ENCODE assay signal across 27 cellular contexts in genomic region chr9:22031664-22032411, GRCh38. TPM values are rescaled to one million over a fixed set of nuclear protein-coding genes. Genes with fewer than 3 reads are reported as not detected.
DNase-seq lines count a peak whose midpoint lies in the region; ATAC-seq and TF ChIP-seq lines count a peak whose summit lies in the region.
"Had no signal": no experiment of that assay in that cellular context is flagged by ENCODE, and none has a peak within 500 bp of the region (broad histone marks: within the 10 kb centered on the region; RNA-seq: fewer than 3 reads in every experiment).

No MANE protein-coding gene starts in this region.

- H4K20me1 ChIP-seq in KMS-11 (ENCODE audit: insufficient read depth): no peaks in the 10 kb centered on the region

- ATAC-seq in lower lobe of right lung: peak; percentile 13 to 42
- no peak for ATAC-seq in GM21717 (IDR thresholded peaks at IDR 0.05; ENCODE audit: unreplicated experiment)
- no peak for ATAC-seq in HG02884 (IDR thresholded peaks at IDR 0.05; ENCODE audit: unreplicated experiment)
- ATAC-seq in HG03045 (IDR thresholded peaks at IDR 0.05; ENCODE audit: unreplicated experiment): no peak
- ATAC-seq: effector memory CD8-positive, alpha-beta T cell; K562; left ventricle myocardium superior had no signal

- H3K9ac ChIP-seq in KMS-11: peak overlapping the region; percentile 9; the same call in 1 of the 2 replicates
- H3K9ac ChIP-seq: neural progenitor cell, parathyroid adenoma had no signal

- TF ChIP-seq CTCF in KMS-11 (conservative IDR thresholded peaks at IDR 0.05; ENCODE audit: low read depth, low read length): no peak
- no peak for TF ChIP-seq CTCF in lower lobe of right lung (IDR thresholded peaks at IDR 0.05)

- peak overlapping the region; percentile 11; the same call in 1 of the 2 replicates for H2AFZ ChIP-seq in KMS-11 (ENCODE audit: low read depth)
- H2AFZ ChIP-seq: neural progenitor cell, parathyroid adenoma had no signal

- peaks cover 97% of the 10 kb centered on the region for H3K4me1 ChIP-seq in KMS-11 (ENCODE audit: low read depth, poor library complexity, severe bottlenecking)
- peaks cover 9% of the 10 kb centered on the region for H3K4me1 ChIP-seq in lower lobe of right lung
- H3K4me1 ChIP-seq: neural progenitor cell, parathyroid adenoma, right atrium auricular region had no signal

- no peaks in the 10 kb centered on the region for H3K9me3 ChIP-seq in lower lobe of right lung
- H3K9me3 ChIP-seq: right atrium auricular region, stomach, vagina had no signal

- no peaks in the 10 kb centered on the region for H3K27me3 ChIP-seq in KMS-11 (ENCODE audit: insufficient read depth, low read depth)
- no peaks in the 10 kb centered on the region for H3K27me3 ChIP-seq in lower lobe of right lung (ENCODE audit: low read depth)
- H3K27me3 ChIP-seq: neural progenitor cell, right atrium auricular region, vagina had no signal

- H3K4me2 ChIP-seq in KMS-11: peak overlapping the region; percentile 84
- H3K4me2 ChIP-seq: neural progenitor cell had no signal

- H3K4me3 ChIP-seq in KMS-11 (IDR thresholded peaks at IDR 0.05; ENCODE audit: insufficient read depth, low read depth, low read length): no peak overlapping the region
- no peak overlapping the region for H3K4me3 ChIP-seq in lower lobe of right lung
- H3K4me3 ChIP-seq: K562, neural progenitor cell, right atrium auricular region, stomach, vagina had no signal

- H3K36me3 ChIP-seq in KMS-11 (ENCODE audit: insufficient read depth): no peaks in the 10 kb centered on the region
- no peaks in the 10 kb centered on the region for H3K36me3 ChIP-seq in lower lobe of right lung
- H3K36me3 ChIP-seq: neural progenitor cell, right atrium auricular region, stomach, vagina had no signal

- intact Hi-C loops in lower lobe of right lung (cut with DNase I): no loop called here

- H3K27ac ChIP-seq in KMS-11: peak overlapping the region; percentile 60
- H3K27ac ChIP-seq in lower lobe of right lung: no peak overlapping the region
- H3K27ac ChIP-seq: neural progenitor cell, parathyroid adenoma, right atrium auricular region, stomach, vagina had no signal

- in situ Hi-C loops in ACHN (cut with HindIII; ENCODE audit: low pct_ligation_motif_present, low pct_unique_long_range_greater_than_20kb, low sequenced_read_pairs): no loop called here

- DNase-seq in ELR (ENCODE audit: low read depth) (peak; percentile 68), SKM-1 treated with dmso at 0.1 percent for 144 hours (lab: John Stamatoyannopoulos, UW; ENCODE audit: unreplicated experiment) (peak; percentile 25), lower lobe of right lung (no peak), ACHN (no peak)
- DNase-seq: activated naive CD4-positive, alpha-beta T cell; activated T-cell treated with anti-CD3 and anti-CD28 coated beads, Interleukin-2, amount 50 U/mL, for 48 hours; caudate nucleus; effector memory CD8-positive, alpha-beta T cell; left ventricle myocardium superior; MM.1S; NCI-H1436 treated with DMSO at 0.1 percent for 48 hours; NCI-H748 treated with DMSO at 0.1 percent for 48 hours; small intestine; stimulated activated CD4-positive, alpha-beta T cell treated with anti-CD3 and anti-CD28 coated beads, Interleukin-2, amount 100 ng/mL, for 24 hours; stimulated activated CD8-positive, alpha-beta memory T cell treated with anti-CD3 and anti-CD28 coated beads, Interleukin-4, amount 100 ng/mL, for 48 hours; stomach had no signal

- no peaks in the 10 kb centered on the region for H3K79me2 ChIP-seq in KMS-11 (ENCODE audit: insufficient read depth, low read depth)
- H3K79me2 ChIP-seq: parathyroid adenoma had no signal

RNA-seq across cellular contexts. Expression of gene CDKN2B, which starts 22.7 kb away (rescaled TPM):
- total RNA-seq in lower lobe of right lung: 17.9 TPM
- total RNA-seq: HT1080, K562, SK-MEL-5 had no signal

RNA-seq across cellular contexts. Expression of gene CDKN2B-AS1, which starts 37.2 kb away (rescaled TPM):
- total RNA-seq in lower lobe of right lung: 2.4 TPM
- total RNA-seq: K562, right atrium auricular region, SK-MEL-5 had no signal

RNA-seq across cellular contexts. Expression of gene CDKN2A, which starts 37.6 kb away (rescaled TPM):
- total RNA-seq in lower lobe of right lung: 8.4 TPM
- total RNA-seq: HT1080, K562, left ventricle myocardium superior, SK-MEL-5 had no signal

Comparison
In these comparisons a context has a peak if more than half of its experiments do, and no peak if none do; other contexts are left out.
1. DNase-seq: peak in ELR (single experiment) and SKM-1 treated with dmso at 0.1 percent for 144 hours (single experiment); none in lower lobe of right lung (single experiment) and ACHN (single experiment).
2. ATAC-seq: peak in lower lobe of right lung (2 of 2); none in GM21717 (single experiment), HG02884 (single experiment) and HG03045 (single experiment).